10 cellular contexts compared by ENCODE assay signal in genomic region chr10:12351447-12351846, GRCh38. TPM values are rescaled to one million over a fixed set of nuclear protein-coding genes. Genes with fewer than 3 reads are reported as not detected.
DNase-seq lines count a peak whose midpoint lies in the region; ATAC-seq and TF ChIP-seq lines count a peak whose summit lies in the region.
"Had no signal": no experiment of that assay in that cellular context is flagged by ENCODE, and none has a peak within 500 bp of the region (broad histone marks: within the 10 kb centered on the region; RNA-seq: fewer than 3 reads in every experiment).

No MANE protein-coding gene starts in this region.

- no peak overlapping the region for H4K5ac ChIP-seq in H9 (ENCODE audit: insufficient read length, low read depth, low read length)

- peak overlapping the region in 2 of 3 donors; percentile 91 to 94 for H3K27ac Mint-ChIP-seq in CD4-positive, CD25-positive, alpha-beta regulatory T cell
- no peak overlapping the region for H3K27ac Mint-ChIP-seq in H9
- H3K27ac Mint-ChIP-seq in activated naive CD8-positive, alpha-beta T cell: no peak overlapping the region
- no peak overlapping the region for H3K27ac Mint-ChIP-seq in natural killer cell treated with Interleukin-12 subunit alpha and Interleukin-12 subunit beta and Interleukin-15 and Interleukin-18, amount 100 ng/mL, for 72 hours

- H3K79me2 ChIP-seq in H9 (ENCODE audit: insufficient read depth, low read length): no peaks in the 10 kb centered on the region
- H3K79me2 ChIP-seq: parathyroid adenoma had no signal

- no peak overlapping the region for H3K56ac ChIP-seq in H9 (ENCODE audit: insufficient read length, low read depth, low read length)

- peaks cover 17% of the 10 kb centered on the region for H3K23me2 ChIP-seq in H9 (ENCODE audit: insufficient read length, low read depth, low read length, poor library complexity, severe bottlenecking)

- no peak overlapping the region for H4K8ac ChIP-seq in H9 (replicated peaks; ENCODE audit: insufficient read length, low read depth, low read length)

- no peaks in the 10 kb centered on the region for H3K27me3 ChIP-seq in CD4-positive, CD25-positive, alpha-beta regulatory T cell (ENCODE audit: control insufficient read depth, insufficient read depth, low read length)
- H3K27me3 ChIP-seq in H9 (ENCODE audit: insufficient read depth, low read length): peaks cover 11% of the 10 kb centered on the region; the same call in 1 of the 2 replicates

- DNase-seq in CD4-positive, CD25-positive, alpha-beta regulatory T cell: no peak
- DNase-seq in H9 (no peak), occipital lobe (lab: John Stamatoyannopoulos, UW) (no peak), iPS-NIHi11 (ENCODE audit: low spot score) (no peak)
- peak; percentile 69 for DNase-seq in natural killer cell treated with Interleukin-12 subunit alpha and Interleukin-12 subunit beta and Interleukin-15 and Interleukin-18, amount 100 ng/mL, for 72 hours (ENCODE audit: low spot score)
- no peak for DNase-seq in stimulated activated naive CD4-positive, alpha-beta T cell treated with Interleukin-2 at 50 U/mL for 16 hours (lab: John Stamatoyannopoulos, UW)
- DNase-seq: cerebellar nuclear complex had no signal

- H3K4me3 Mint-ChIP-seq in CD4-positive, CD25-positive, alpha-beta regulatory T cell: peak overlapping the region; percentile 83 to 99 (median 98)
- H3K4me3 Mint-ChIP-seq in H9: peak overlapping the region; percentile 88 to 99
- H3K4me3 Mint-ChIP-seq in activated naive CD8-positive, alpha-beta T cell: peak overlapping the region; percentile 97
- peak overlapping the region; percentile 98 for H3K4me3 Mint-ChIP-seq in natural killer cell treated with Interleukin-12 subunit alpha and Interleukin-12 subunit beta and Interleukin-15 and Interleukin-18, amount 100 ng/mL, for 72 hours

- peaks cover 19 to 53% (median 33%) of the 10 kb centered on the region in 4 donors for H3K4me1 Mint-ChIP-seq in CD4-positive, CD25-positive, alpha-beta regulatory T cell
- peaks cover 28 to 43% of the 10 kb centered on the region in 2 experiments for H3K4me1 Mint-ChIP-seq in H9
- H3K4me1 Mint-ChIP-seq in activated naive CD8-positive, alpha-beta T cell (ENCODE audit: low read depth): peaks cover 41% of the 10 kb centered on the region
- peaks cover 43 to 49% of the 10 kb centered on the region in 2 donors for H3K4me1 Mint-ChIP-seq in natural killer cell treated with Interleukin-12 subunit alpha and Interleukin-12 subunit beta and Interleukin-15 and Interleukin-18, amount 100 ng/mL, for 72 hours (ENCODE audit: low read depth in 2 of 2)

- no CpG with 5 or more reads among the region's 8 CpGs for WGBS in H9 (ENCODE audit: extremely low coverage, insufficient read length, low lambda C conversion rate)

- H3K4me1 ChIP-seq in CD4-positive, CD25-positive, alpha-beta regulatory T cell (ENCODE audit: control insufficient read depth, insufficient read depth, low read length, poor library complexity, severe bottlenecking): peaks cover 28% of the 10 kb centered on the region
- peaks cover 3% of the 10 kb centered on the region; the same call in 1 of the 2 replicates for H3K4me1 ChIP-seq in H9 (ENCODE audit: insufficient read depth, low read length)

- H3K18ac ChIP-seq in H9 (ENCODE audit: insufficient read length, low read depth, low read length): no peak overlapping the region

- no peak overlapping the region for H3K9ac ChIP-seq in H9 (ENCODE audit: extremely low read depth, insufficient read length, low read length)
- H3K9ac ChIP-seq: parathyroid adenoma had no signal

- peaks cover 6% of the 10 kb centered on the region for H3K36me3 Mint-ChIP-seq in CD4-positive, CD25-positive, alpha-beta regulatory T cell
- no peaks in the 10 kb centered on the region; a peak in 1 of 7 replicates for H3K36me3 Mint-ChIP-seq in H9 (ENCODE audit: insufficient read depth in 1 of 3, low read depth in 3 of 3)
- no peaks in the 10 kb centered on the region for H3K36me3 Mint-ChIP-seq in activated naive CD8-positive, alpha-beta T cell
- H3K36me3 Mint-ChIP-seq in natural killer cell treated with Interleukin-12 subunit alpha and Interleukin-12 subunit beta and Interleukin-15 and Interleukin-18, amount 100 ng/mL, for 72 hours: no peaks in the 10 kb centered on the region

- no peak overlapping the region for H2BK20ac ChIP-seq in H9 (ENCODE audit: low read depth, low read length, poor library complexity, severe bottlenecking)

- no peak overlapping the region for H4K91ac ChIP-seq in H9 (ENCODE audit: insufficient read length, low read depth, low read length)

- H3K27me3 Mint-ChIP-seq in CD4-positive, CD25-positive, alpha-beta regulatory T cell: peaks cover 6% of the 10 kb centered on the region
- H3K27me3 Mint-ChIP-seq in H9 (ENCODE audit: low read depth): peaks cover 52% of the 10 kb centered on the region
- H3K27me3 Mint-ChIP-seq in activated naive CD8-positive, alpha-beta T cell: no peaks in the 10 kb centered on the region
- peaks cover 0 to 6% of the 10 kb centered on the region in 2 donors for H3K27me3 Mint-ChIP-seq in natural killer cell treated with Interleukin-12 subunit alpha and Interleukin-12 subunit beta and Interleukin-15 and Interleukin-18, amount 100 ng/mL, for 72 hours

- H3K36me3 ChIP-seq in CD4-positive, CD25-positive, alpha-beta regulatory T cell (ENCODE audit: control insufficient read depth, insufficient read depth, low read length): no peaks in the 10 kb centered on the region

- H2AFZ ChIP-seq in H9 (ENCODE audit: low read length): no peak overlapping the region

- H2BK15ac ChIP-seq in H9 (ENCODE audit: low read depth, low read length): no peak overlapping the region

- no peak overlapping the region; the same call in 1 of the 2 replicates for H3K14ac ChIP-seq in H9 (ENCODE audit: insufficient read depth, low read length)

- H3K9me3 Mint-ChIP-seq in CD4-positive, CD25-positive, alpha-beta regulatory T cell: peaks cover 0 to 3% (median 0%) of the 10 kb centered on the region in 7 donors
- no peaks in the 10 kb centered on the region for H3K9me3 Mint-ChIP-seq in H9
- no peaks in the 10 kb centered on the region for H3K9me3 Mint-ChIP-seq in activated naive CD8-positive, alpha-beta T cell (ENCODE audit: low read depth)
- no peaks in the 10 kb centered on the region for H3K9me3 Mint-ChIP-seq in natural killer cell treated with Interleukin-12 subunit alpha and Interleukin-12 subunit beta and Interleukin-15 and Interleukin-18, amount 100 ng/mL, for 72 hours

- H3K27ac ChIP-seq in CD4-positive, CD25-positive, alpha-beta regulatory T cell (ENCODE audit: insufficient read depth, low read length, poor library complexity, severe bottlenecking): no peak overlapping the region
- no peak overlapping the region for H3K27ac ChIP-seq in H9 (ENCODE audit: insufficient read length, low read depth, low read length)
- H3K27ac ChIP-seq: parathyroid adenoma had no signal

- no peak overlapping the region for H2AK5ac ChIP-seq in H9 (ENCODE audit: insufficient read length, low read length)

- H3K4me2 ChIP-seq in H9 (ENCODE audit: insufficient read depth, insufficient read length, low read length): peak overlapping the region; percentile 88

- no peak for TF ChIP-seq CTCF in H9 (conservative IDR thresholded peaks at IDR 0.05)

- H2BK5ac ChIP-seq in H9 (ENCODE audit: insufficient read length, low read length): no peak overlapping the region

- H3K9me3 ChIP-seq in CD4-positive, CD25-positive, alpha-beta regulatory T cell (ENCODE audit: control insufficient read depth in 2 of 2, low read length in 2 of 2): no peaks in the 10 kb centered on the region
- H3K9me3 ChIP-seq in H9 (ENCODE audit: control insufficient read depth, low read depth, low read length): no peaks in the 10 kb centered on the region

- ATAC-seq in CD4-positive, CD25-positive, alpha-beta regulatory T cell (ENCODE audit: low read depth in 2 of 2): no peak
- no peak for ATAC-seq in natural killer cell treated with Interleukin-12 subunit alpha and Interleukin-12 subunit beta and Interleukin-15 and Interleukin-18, amount 100 ng/mL, for 72 hours
- ATAC-seq in HG02623 (IDR thresholded peaks at IDR 0.05; ENCODE audit: unreplicated experiment): no peak

- H2BK12ac ChIP-seq in H9 (ENCODE audit: insufficient read length, low read depth, low read length): no peak overlapping the region

- H3K79me1 ChIP-seq in H9 (ENCODE audit: insufficient read depth, low read depth, low read length, poor library complexity, severe bottlenecking): no peaks in the 10 kb centered on the region

- no peak overlapping the region for H3K23ac ChIP-seq in H9 (ENCODE audit: insufficient read length, low read depth, low read length)

- H3K4ac ChIP-seq in H9 (ENCODE audit: low read depth, low read length): no peak overlapping the region

- peak overlapping the region; percentile 93 for H3K4me3 ChIP-seq in CD4-positive, CD25-positive, alpha-beta regulatory T cell (ENCODE audit: low read depth, low read length)

- no peak overlapping the region for H3T11ph ChIP-seq in H9 (ENCODE audit: low read length)

- H2BK120ac ChIP-seq in H9 (ENCODE audit: low read depth, low read length, poor library complexity, severe bottlenecking): no peak overlapping the region

- no peaks in the 10 kb centered on the region for H4K20me1 ChIP-seq in H9 (ENCODE audit: control insufficient read depth, insufficient read depth, insufficient read length)

RNA-seq across cellular contexts. Expression of gene CAMK1D, which starts 2.1 kb away (rescaled TPM):
- total RNA-seq in CD4-positive, CD25-positive, alpha-beta regulatory T cell: 25.3 TPM
- 1 to 10 TPM; 4.4 to 5.8 (median 5.0) TPM for polyA plus RNA-seq in CD4-positive, CD25-positive, alpha-beta regulatory T cell
- 5.6 and 6.3 TPM in 2 replicates for total RNA-seq in H9 (2021)
- 10 to 100 TPM; 16.3 to 36.9 TPM for total RNA-seq in natural killer cell treated with Interleukin-12 subunit alpha and Interleukin-12 subunit beta and Interleukin-15 and Interleukin-18, amount 100 ng/mL, for 72 hours
- total RNA-seq in occipital lobe: 18.9 TPM

Comparison
In these comparisons a context has a peak if more than half of its experiments do, and no peak if none do; other contexts are left out.
1. H3K27ac Mint-ChIP-seq: peak in CD4-positive, CD25-positive, alpha-beta regulatory T cell (2 of 3); none in H9 (0 of 3), activated naive CD8-positive, alpha-beta T cell (single experiment) and natural killer cell treated with Interleukin-12 subunit alpha and Interleukin-12 subunit beta and Interleukin-15 and Interleukin-18, amount 100 ng/mL, for 72 hours (0 of 2).
2. Peak in every context shown above with its lines, with median percentiles within 50 percentile points of each other: H3K4me3 Mint-ChIP-seq.